In the genomic region with DNA sequence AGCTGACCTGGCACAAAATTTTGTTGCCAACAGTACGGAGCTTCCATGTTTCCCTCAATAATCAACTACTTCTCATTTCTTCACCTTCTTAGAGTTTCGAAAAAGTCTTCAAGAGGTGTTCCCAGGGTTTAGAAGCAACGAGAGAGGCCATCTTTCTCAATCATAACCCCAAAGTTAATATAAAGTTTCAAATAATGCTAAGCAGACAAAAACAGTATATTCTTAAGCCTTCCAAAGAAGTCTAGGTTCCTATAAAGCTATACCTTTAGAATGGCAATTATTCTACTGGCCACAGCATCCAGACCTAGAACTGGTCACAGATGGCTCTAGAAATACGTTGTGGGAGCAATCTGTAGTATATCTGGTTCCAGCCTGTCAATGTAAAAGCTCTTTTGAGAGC, we compare ENCODE assay signal across 28 cellular contexts. TPM values are rescaled to one million over a fixed set of nuclear protein-coding genes. Genes with fewer than 3 reads are reported as not detected.
DNase-seq lines count a peak whose midpoint lies in the region; ATAC-seq, FAIRE-seq and TF ChIP-seq lines count a peak whose summit lies in the region.
"Had no signal": no experiment of that assay in that cellular context is flagged by ENCODE, and none has a peak within 500 bp of the region (broad histone marks: within the 10 kb centered on the region; RNA-seq: fewer than 3 reads in every experiment).

No MANE protein-coding gene starts in this region.

- H3K27ac Mint-ChIP-seq in natural killer cell (peak overlapping the region; percentile 64), T-cell (peak overlapping the region in 1 of 2 donors; percentile 59), endodermal cell (no peak overlapping the region)
- peak overlapping the region in 1 of 2 donors; percentile 76 for H3K27ac Mint-ChIP-seq in natural killer cell treated with Interleukin-12 subunit alpha and Interleukin-12 subunit beta and Interleukin-15 and Interleukin-18, amount 100 ng/mL, for 72 hours
- H3K27ac Mint-ChIP-seq in effector memory CD8-positive, alpha-beta T cell = peak overlapping the region; percentile 84 to 87
- H3K27ac Mint-ChIP-seq in stimulated activated effector memory CD8-positive, alpha-beta T cell treated with anti-CD3 and anti-CD28 coated beads, Interleukin-12 subunit alpha, Interleukin-12 subunit beta, amount 100 ng/mL, for 72 hours = peak overlapping the region; percentile 50
- H3K27ac Mint-ChIP-seq: activated CD4-positive, alpha-beta T cell treated with anti-CD3 and anti-CD28 coated beads, Interleukin-2, amount 10 ng/mL, durations not matched to agents 24 days and 14 days had no signal

- DNase-seq in natural killer cell = no peak
- no peak for DNase-seq in natural killer cell treated with Interleukin-12 subunit alpha and Interleukin-12 subunit beta and Interleukin-15 and Interleukin-18, amount 100 ng/mL, for 72 hours (ENCODE audit: low spot score)
- no peak for DNase-seq in T-cell
- no peak for DNase-seq in effector memory CD8-positive, alpha-beta T cell
- DNase-seq in stimulated activated effector memory CD8-positive, alpha-beta T cell treated with anti-CD3 and anti-CD28 coated beads, Interleukin-12 subunit alpha, Interleukin-12 subunit beta, amount 100 ng/mL, for 72 hours (ENCODE audit: low spot score in 2 of 2) = no peak
- no peak for DNase-seq in endodermal cell
- no peak for DNase-seq in HepG2 (ENCODE audit: low spot score)
- no peak for DNase-seq in right cardiac atrium
- DNase-seq: activated CD4-positive, alpha-beta T cell treated with anti-CD3 and anti-CD28 coated beads, Interleukin-2, amount 10 ng/mL, durations not matched to agents 24 days and 14 days; activated effector memory CD4-positive, alpha-beta T cell treated with Interleukin-2 at 50 U/mL for 16 hours; Caco-2; DMS79 treated with DMSO at 0.1 percent for 48 hours; effector memory CD4-positive, alpha-beta T cell; foreskin keratinocyte; KG1; left colon; mesendoderm; NCI-H1436; NCI-H510A; PC-3; right lobe of liver; SIG-M5; stimulated activated naive CD8-positive, alpha-beta T cell treated with anti-CD3 and anti-CD28 coated beads, Interleukin-15, Interleukin-2, amounts not matched to agents 100 U/mL and 50 U/mL, for 24 hours; tibial artery had no signal

- H3K27me3 Mint-ChIP-seq in natural killer cell (ENCODE audit: low read depth in 2 of 2) (no peaks in the 10 kb centered on the region), T-cell (no peaks in the 10 kb centered on the region), endodermal cell (ENCODE audit: insufficient read depth) (no peaks in the 10 kb centered on the region)
- H3K27me3 Mint-ChIP-seq in natural killer cell treated with Interleukin-12 subunit alpha and Interleukin-12 subunit beta and Interleukin-15 and Interleukin-18, amount 100 ng/mL, for 72 hours = no peaks in the 10 kb centered on the region
- no peaks in the 10 kb centered on the region for H3K27me3 Mint-ChIP-seq in effector memory CD8-positive, alpha-beta T cell
- H3K27me3 Mint-ChIP-seq: activated CD4-positive, alpha-beta T cell treated with anti-CD3 and anti-CD28 coated beads, Interleukin-2, amount 10 ng/mL, durations not matched to agents 24 days and 14 days had no signal

- H3K4me1 ChIP-seq in endodermal cell (ENCODE audit: control insufficient read depth, insufficient read depth, low read length) = no peaks in the 10 kb centered on the region
- H3K4me1 ChIP-seq in HepG2 (ENCODE audit: insufficient read depth, low read length) = peaks cover 39% of the 10 kb centered on the region
- peaks cover 3% of the 10 kb centered on the region for H3K4me1 ChIP-seq in right cardiac atrium (ENCODE audit: control insufficient read depth, insufficient read depth, low read length)

- H3K36me3 Mint-ChIP-seq in natural killer cell (peaks cover 32% of the 10 kb centered on the region), T-cell (peaks cover 62% of the 10 kb centered on the region), endodermal cell (ENCODE audit: low read depth) (peaks cover 72% of the 10 kb centered on the region)
- H3K36me3 Mint-ChIP-seq in natural killer cell treated with Interleukin-12 subunit alpha and Interleukin-12 subunit beta and Interleukin-15 and Interleukin-18, amount 100 ng/mL, for 72 hours = peaks cover 39% of the 10 kb centered on the region
- peaks cover 96% of the 10 kb centered on the region for H3K36me3 Mint-ChIP-seq in effector memory CD8-positive, alpha-beta T cell (ENCODE audit: insufficient read depth)
- H3K36me3 Mint-ChIP-seq in stimulated activated effector memory CD8-positive, alpha-beta T cell treated with anti-CD3 and anti-CD28 coated beads, Interleukin-12 subunit alpha, Interleukin-12 subunit beta, amount 100 ng/mL, for 72 hours = peaks cover 100% of the 10 kb centered on the region

- intact Hi-C loops in natural killer cell (cut with micrococcal nuclease) (loop anchor here (5.0 kb wide), 1 partner anchor 82 kb away; no protein-coding TSS in a partner anchor), HepG2 (cut with micrococcal nuclease; ENCODE audit: unreplicated experiment) (no loop called here), right cardiac atrium (cut with DNase I) (no loop called here)

- peak overlapping the region; percentile 55 for H3K4me3 Mint-ChIP-seq in natural killer cell
- no peak overlapping the region for H3K4me3 Mint-ChIP-seq in natural killer cell treated with Interleukin-12 subunit alpha and Interleukin-12 subunit beta and Interleukin-15 and Interleukin-18, amount 100 ng/mL, for 72 hours
- H3K4me3 Mint-ChIP-seq in T-cell = peak overlapping the region; percentile 37 to 52 (median 47)
- peak overlapping the region; percentile 12 to 68 for H3K4me3 Mint-ChIP-seq in effector memory CD8-positive, alpha-beta T cell
- H3K4me3 Mint-ChIP-seq in stimulated activated effector memory CD8-positive, alpha-beta T cell treated with anti-CD3 and anti-CD28 coated beads, Interleukin-12 subunit alpha, Interleukin-12 subunit beta, amount 100 ng/mL, for 72 hours = no peak overlapping the region
- no peak overlapping the region for H3K4me3 Mint-ChIP-seq in endodermal cell
- H3K4me3 Mint-ChIP-seq: nephron had no signal

- H3K4me3 ChIP-seq in endodermal cell (ENCODE audit: low read length) = no peak overlapping the region
- no peak overlapping the region for H3K4me3 ChIP-seq in HepG2 (replicated peaks in 1 of 3; ENCODE audit: insufficient read depth in 1 of 3, low read depth in 2 of 3, low read length in 3 of 3)
- H3K4me3 ChIP-seq in right cardiac atrium (ENCODE audit: low read length) = no peak overlapping the region
- H3K4me3 ChIP-seq: right lobe of liver, tibial artery had no signal

- peaks cover 93% of the 10 kb centered on the region for H3K36me3 ChIP-seq in endodermal cell (ENCODE audit: control insufficient read depth, insufficient read depth, low read length)
- H3K36me3 ChIP-seq in HepG2 (replicated peaks in 1 of 2; ENCODE audit: control insufficient read depth in 1 of 2, insufficient read depth in 2 of 2, low read length in 2 of 2) = peaks cover 23 to 67% of the 10 kb centered on the region in 2 experiments

- H3K9me3 Mint-ChIP-seq in natural killer cell (no peaks in the 10 kb centered on the region), T-cell (no peaks in the 10 kb centered on the region), endodermal cell (no peaks in the 10 kb centered on the region)
- H3K9me3 Mint-ChIP-seq in natural killer cell treated with Interleukin-12 subunit alpha and Interleukin-12 subunit beta and Interleukin-15 and Interleukin-18, amount 100 ng/mL, for 72 hours = no peaks in the 10 kb centered on the region
- H3K9me3 Mint-ChIP-seq in effector memory CD8-positive, alpha-beta T cell = no peaks in the 10 kb centered on the region
- no peaks in the 10 kb centered on the region for H3K9me3 Mint-ChIP-seq in stimulated activated effector memory CD8-positive, alpha-beta T cell treated with anti-CD3 and anti-CD28 coated beads, Interleukin-12 subunit alpha, Interleukin-12 subunit beta, amount 100 ng/mL, for 72 hours
- H3K9me3 Mint-ChIP-seq: activated CD4-positive, alpha-beta T cell treated with anti-CD3 and anti-CD28 coated beads, Interleukin-2, amount 10 ng/mL, durations not matched to agents 24 days and 14 days; nephron had no signal

- H4K20me1 ChIP-seq in HepG2 (ENCODE audit: insufficient read depth, low read length) = peaks cover 40% of the 10 kb centered on the region

- 93 to 100% methylated on average over 2 to 4 of the region's 4 CpGs for WGBS in endodermal cell (ENCODE audit: insufficient coverage in 1 of 2, insufficient read length in 1 of 2), 2 experiments
- WGBS in HepG2 (ENCODE audit: low lambda C conversion rate) = 97% methylated on average over 4 of the region's 4 CpGs
- 53% methylated on average over 4 of the region's 4 CpGs for WGBS in right cardiac atrium

- H3K79me2 ChIP-seq in HepG2 (ENCODE audit: insufficient read depth, low read length) = peaks cover 78% of the 10 kb centered on the region

- H3K9ac ChIP-seq in endodermal cell (ENCODE audit: extremely low read depth, low read length, poor library complexity, severe bottlenecking) (no peak overlapping the region), HepG2 (ENCODE audit: insufficient read depth, low read depth, low read length) (no peak overlapping the region)

- no TSS peak for BruUV-seq in HepG2 (replicated peaks; lab: Mats Ljungman, UMichigan)

- no peak for FAIRE-seq in HepG2 (lab: Jason Lieb, UNC)
- FAIRE-seq: colon, H1 had no signal

- in situ Hi-C loops in HepG2 (cut with HindIII; ENCODE audit: extremely low pct_ligation_motif_present, low pct_unique_long_range_greater_than_20kb) = no loop called here

- no peak overlapping the region for H3K4me2 ChIP-seq in HepG2 (ENCODE audit: low read depth, low read length)

- no peaks in the 10 kb centered on the region for H3K9me3 ChIP-seq in endodermal cell (ENCODE audit: control insufficient read depth, low read length)
- no peaks in the 10 kb centered on the region for H3K9me3 ChIP-seq in HepG2 (ENCODE audit: low read length)
- H3K9me3 ChIP-seq in right cardiac atrium (ENCODE audit: control insufficient read depth, low read length) = no peaks in the 10 kb centered on the region
- H3K9me3 ChIP-seq: Caco-2, right lobe of liver, tibial artery had no signal

- H3K27ac ChIP-seq in endodermal cell (ENCODE audit: low read depth, low read length) (no peak overlapping the region), HepG2 (ENCODE audit: extremely low read length, insufficient read depth, low read length) (no peak overlapping the region), right cardiac atrium (ENCODE audit: low read length) (no peak overlapping the region)
- H3K27ac ChIP-seq: foreskin keratinocyte, right lobe of liver had no signal

- no peak for ATAC-seq in natural killer cell
- ATAC-seq in natural killer cell treated with Interleukin-12 subunit alpha and Interleukin-12 subunit beta and Interleukin-15 and Interleukin-18, amount 100 ng/mL, for 72 hours = no peak
- no peak for ATAC-seq in T-cell (replicated peaks in 1 of 4)
- ATAC-seq in effector memory CD8-positive, alpha-beta T cell (replicated peaks) = no peak
- no peak for ATAC-seq in stimulated activated effector memory CD8-positive, alpha-beta T cell treated with anti-CD3 and anti-CD28 coated beads, Interleukin-12 subunit alpha, Interleukin-12 subunit beta, amount 100 ng/mL, for 72 hours
- ATAC-seq in HepG2 = no peak
- ATAC-seq in right cardiac atrium = no peak
- ATAC-seq: esophagus mucosa; foreskin keratinocyte; left colon; PC-3; right lobe of liver; stimulated activated naive CD8-positive, alpha-beta T cell treated with anti-CD3 and anti-CD28 coated beads, Interleukin-15, Interleukin-2, amounts not matched to agents 100 U/mL and 50 U/mL, for 24 hours had no signal

- TF ChIP-seq EP300 in HepG2 (IDR thresholded peaks at IDR 0.05; ENCODE audit: low read depth in 2 of 2, low read length in 2 of 2) (no peak), HepG2 (CRISPR knock-in tag; IDR thresholded peaks at IDR 0.05; ENCODE audit: borderline replicate concordance) (no peak)

- TF ChIP-seq CTCF in natural killer cell (IDR thresholded peaks at IDR 0.05) (no peak), endodermal cell (conservative IDR thresholded peaks at IDR 0.05) (no peak), HepG2 (CRISPR knock-in tag; IDR thresholded peaks at IDR 0.05) (no peak)

- H3K4me1 Mint-ChIP-seq in natural killer cell (peaks cover 73 to 87% of the 10 kb centered on the region in 2 donors), T-cell (peaks cover 90 to 97% (median 94%) of the 10 kb centered on the region in 3 donors), endodermal cell (peaks cover 12% of the 10 kb centered on the region)
- H3K4me1 Mint-ChIP-seq in natural killer cell treated with Interleukin-12 subunit alpha and Interleukin-12 subunit beta and Interleukin-15 and Interleukin-18, amount 100 ng/mL, for 72 hours (ENCODE audit: low read depth in 2 of 2) = peaks cover 56 to 67% of the 10 kb centered on the region in 2 donors
- H3K4me1 Mint-ChIP-seq in effector memory CD8-positive, alpha-beta T cell (ENCODE audit: low read depth in 2 of 2) = peaks cover 50 to 83% of the 10 kb centered on the region in 2 donors
- peaks cover 72% of the 10 kb centered on the region for H3K4me1 Mint-ChIP-seq in stimulated activated effector memory CD8-positive, alpha-beta T cell treated with anti-CD3 and anti-CD28 coated beads, Interleukin-12 subunit alpha, Interleukin-12 subunit beta, amount 100 ng/mL, for 72 hours

- CTCF ChIA-PET in T-cell (lab: Charles Lee) (interaction anchor here (0.6 to 0.7 kb wide), 3 partner anchors 95 to 380 kb away, joined by 4 to 5 read pairs (median 5); no protein-coding TSS in a partner anchor), HepG2 (lab: Yijun Ruan, JAX; ENCODE audit: low intra/inter-chr PET ratio, low total read pairs) (no interaction called here)

- no peak overlapping the region for H2AFZ ChIP-seq in HepG2 (ENCODE audit: low read length)

- POLR2A ChIA-PET in T-cell (lab: Charles Lee) = interaction anchor here (0.5 to 0.6 kb wide), 5 partner anchors 11 to 257 kb away, joined by 3 to 13 read pairs (median 6); partner anchors contain the start of gene SLC37A4 (in 1 of the 2)
- POLR2A ChIA-PET in HepG2 (lab: Yijun Ruan, JAX) = interaction anchor here (1.2 kb wide), 1 partner anchor 17 kb away, joined by 4 read pairs; the partner anchor contains the start of gene DDX6

- TF ChIP-seq POLR2A in HepG2 (IDR thresholded peaks at IDR 0.05; ENCODE audit: insufficient read depth in 1 of 2, low read depth in 2 of 2, low read length in 2 of 2) = no peak

- no peak for TF ChIP-seq RAD21 in HepG2 (CRISPR knock-in tag; IDR thresholded peaks at IDR 0.05)

- H3K27me3 ChIP-seq in endodermal cell (ENCODE audit: control insufficient read depth, insufficient read depth, low read length, poor library complexity, severe bottlenecking) = no peaks in the 10 kb centered on the region
- H3K27me3 ChIP-seq in HepG2 (ENCODE audit: control insufficient read depth in 1 of 2, insufficient read depth in 2 of 2, low read length in 2 of 2) = no peaks in the 10 kb centered on the region
- no peaks in the 10 kb centered on the region for H3K27me3 ChIP-seq in right cardiac atrium (ENCODE audit: control insufficient read depth, insufficient read depth)
- H3K27me3 ChIP-seq: foreskin keratinocyte, right lobe of liver, tibial artery had no signal

RNA-seq across cellular contexts. Expression of gene DDX6, which starts 16.9 kb away (rescaled TPM):
- total RNA-seq in natural killer cell = 100 to 1,000 TPM; 350 to 369 (median 364) TPM
- 100 to 1,000 TPM; 145 to 214 TPM for total RNA-seq in natural killer cell treated with Interleukin-12 subunit alpha and Interleukin-12 subunit beta and Interleukin-15 and Interleukin-18, amount 100 ng/mL, for 72 hours
- 100 to 1,000 TPM; 220 to 312 (median 244) TPM for total RNA-seq in T-cell
- total RNA-seq in endodermal cell = 100 to 1,000 TPM; 103 to 133 TPM
- polyA plus RNA-seq in endodermal cell (2013, experiment 1 of 2) = 72.9 TPM
- 74.8 TPM for polyA plus RNA-seq in endodermal cell (2013, experiment 2 of 2)
- 59.2 and 163 TPM in 2 replicates for total RNA-seq in HepG2 (2016; rRNA removed; fragmentation: Illumina TruSeq; extraction: Trizol)
- 12.6 and 14.7 TPM in 2 replicates for total RNA-seq in HepG2 (2016; cell fraction: cytosol; rRNA removed; fragmentation: Illumina TruSeq; extraction: Trizol; ENCODE audit: low read depth)
- 58.3 and 151 TPM in 2 replicates for total RNA-seq in HepG2 (2016; cell fraction: insoluble cytoplasmic fraction; rRNA removed; fragmentation: Illumina TruSeq; extraction: Trizol)
- 34.3 and 40.2 TPM in 2 replicates for total RNA-seq in HepG2 (2016; cell fraction: membrane; rRNA removed; fragmentation: Illumina TruSeq; extraction: Trizol)
- 62.2 and 69.3 TPM in 2 replicates for total RNA-seq in HepG2 (2016; cell fraction: nucleus; rRNA removed; fragmentation: Illumina TruSeq; extraction: Trizol)
- 20.9 and 21.1 TPM in 2 replicates for polyA plus RNA-seq in HepG2 (2011; rRNA removed)
- 7.3 and 13.0 TPM in 2 replicates for polyA plus RNA-seq in HepG2 (2011; cell fraction: cytosol; rRNA removed)
- polyA plus RNA-seq in HepG2 (2011; cell fraction: nucleus; rRNA removed) = 9.5 and 13.1 TPM in 2 replicates
- polyA plus RNA-seq in HepG2 (2012) = 21.3 and 26.4 TPM in 2 replicates
- 5.1 and 5.3 TPM in 2 replicates for polyA plus RNA-seq in HepG2 (2016; cell fraction: cytosol; fragmentation: Illumina TruSeq; extraction: Trizol; ENCODE audit: low read depth)
- polyA plus RNA-seq in HepG2 (2016; cell fraction: insoluble cytoplasmic fraction; fragmentation: Illumina TruSeq; extraction: Trizol; ENCODE audit: low read depth) = 56.0 and 60.9 TPM in 2 replicates
- 16.2 and 18.5 TPM in 2 replicates for polyA plus RNA-seq in HepG2 (2016; cell fraction: membrane; fragmentation: Illumina TruSeq; extraction: Trizol; ENCODE audit: low read depth)
- 40.7 and 42.4 TPM in 2 replicates for polyA plus RNA-seq in HepG2 (2016; cell fraction: nucleus; fragmentation: Illumina TruSeq; extraction: Trizol; ENCODE audit: insufficient read depth, low read depth)
- polyA minus RNA-seq in HepG2 (2011; rRNA and poly(A)+ RNA removed; ENCODE audit: low replicate concordance) = 23.3 and 39.3 TPM in 2 replicates
- polyA minus RNA-seq in HepG2 (2011; cell fraction: cytosol; rRNA and poly(A)+ RNA removed) = 44.4 and 65.0 TPM in 2 replicates
- polyA minus RNA-seq in HepG2 (2011; cell fraction: nucleus; rRNA and poly(A)+ RNA removed) = 69.1 and 80.8 TPM in 2 replicates
- 100 to 1,000 TPM; 126 to 149 (median 139) TPM for total RNA-seq in right cardiac atrium
- 38.0 TPM for polyA plus RNA-seq in right cardiac atrium

Comparison
In these comparisons a context has a peak if more than half of its experiments do, and no peak if none do; other contexts are left out.
1. H3K4me3 Mint-ChIP-seq: peak in natural killer cell (single experiment), T-cell (3 of 3) and effector memory CD8-positive, alpha-beta T cell (2 of 2); none in natural killer cell treated with Interleukin-12 subunit alpha and Interleukin-12 subunit beta and Interleukin-15 and Interleukin-18, amount 100 ng/mL, for 72 hours (single experiment), stimulated activated effector memory CD8-positive, alpha-beta T cell treated with anti-CD3 and anti-CD28 coated beads, Interleukin-12 subunit alpha, Interleukin-12 subunit beta, amount 100 ng/mL, for 72 hours (single experiment) and endodermal cell (single experiment).